In the genomic region with DNA sequence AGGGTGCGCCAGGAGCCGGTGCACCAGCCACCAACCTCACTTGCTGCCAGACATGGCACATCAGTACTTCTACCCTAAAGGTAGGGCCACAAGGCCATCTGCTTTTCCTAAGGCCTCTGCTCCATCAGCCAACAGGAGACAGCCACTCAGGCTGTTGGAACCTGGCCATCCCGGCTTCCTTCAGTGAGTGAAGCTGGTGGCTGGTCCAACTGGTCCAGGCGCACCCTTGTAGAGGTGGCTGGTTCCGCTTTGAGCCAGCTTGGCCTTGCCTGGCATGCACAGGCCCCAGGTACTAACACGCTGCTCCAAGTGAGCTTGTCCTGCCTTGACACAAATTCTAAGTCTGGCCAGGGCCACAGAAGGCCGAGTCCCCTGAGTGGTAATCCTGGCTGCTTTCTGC, we compare ENCODE assay signal across 11 cellular contexts. TPM values are rescaled to one million over a fixed set of nuclear protein-coding genes. Genes with fewer than 3 reads are reported as not detected.
"Had no signal": no experiment of that assay in that cellular context is flagged by ENCODE, and none has a peak within 500 bp of the region (broad histone marks: within the 10 kb centered on the region; RNA-seq: fewer than 3 reads in every experiment).

No MANE protein-coding gene starts in this region.

RNA-seq across cellular contexts. Expression of a gene that starts 58.8 kb away (rescaled TPM):
- total RNA-seq: naive thymus-derived CD4-positive, alpha-beta T cell; natural killer cell; occipital lobe; osteoblast; psoas muscle; renal cortical epithelial cell; subcutaneous adipose tissue; thoracic aorta; tibial nerve had no signal
- polyA plus RNA-seq: naive thymus-derived CD4-positive, alpha-beta T cell; ovary; psoas muscle; urinary bladder had no signal
